ENCODE assay signal across 8 cellular contexts in genomic region chr14:23299558-23299957, GRCh38. TPM values are rescaled to one million over a fixed set of nuclear protein-coding genes. Genes with fewer than 3 reads are reported as not detected.
DNase-seq lines count a peak whose midpoint lies in the region; ATAC-seq and TF ChIP-seq lines count a peak whose summit lies in the region.

No MANE protein-coding gene starts in this region.

- H3K4me1 ChIP-seq in heart left ventricle (peaks cover 0 to 54% (median 35%) of the 10 kb centered on the region in 12 donors), Panc1 (ENCODE audit: control insufficient read depth, insufficient read depth, low read length) (peaks cover 10% of the 10 kb centered on the region), endodermal cell (ENCODE audit: control insufficient read depth, insufficient read depth, low read length) (no peaks in the 10 kb centered on the region), psoas muscle (peaks cover 27% of the 10 kb centered on the region)

- H3K27me3 ChIP-seq in heart left ventricle = no peaks in the 10 kb centered on the region
- H3K27me3 ChIP-seq in Panc1 (ENCODE audit: control insufficient read depth, insufficient read depth, low read length) = no peaks in the 10 kb centered on the region
- peaks cover 5% of the 10 kb centered on the region for H3K27me3 ChIP-seq in endodermal cell (ENCODE audit: control insufficient read depth, insufficient read depth, low read length, poor library complexity, severe bottlenecking)
- H3K27me3 ChIP-seq in psoas muscle (ENCODE audit: insufficient read depth in 3 of 3, low read length in 2 of 3) = no peaks in the 10 kb centered on the region

- in situ Hi-C loops in Panc1 (cut with HindIII; ENCODE audit: low pct_unique_long_range_greater_than_20kb, low sequenced_read_pairs) = no loop called here

- no TSS peak for BruUV-seq in Panc1 (replicated peaks; lab: Mats Ljungman, UMichigan)

- peak in 1 of 4 donors; percentile 17 for ATAC-seq in heart left ventricle
- ATAC-seq in Right ventricle myocardium superior (ENCODE audit: poor library complexity) = no peak
- ATAC-seq in Panc1 = no peak
- no peak for ATAC-seq in psoas muscle
- ATAC-seq in HG03354 (IDR thresholded peaks at IDR 0.05; ENCODE audit: poor library complexity, severe bottlenecking, unreplicated experiment) = no peak

- H3K36me3 ChIP-seq in heart left ventricle = peaks cover 0 to 35% (median 26%) of the 10 kb centered on the region in 9 donors
- no peaks in the 10 kb centered on the region for H3K36me3 ChIP-seq in Panc1 (ENCODE audit: control insufficient read depth, insufficient read depth, low read length)
- H3K36me3 ChIP-seq in endodermal cell (ENCODE audit: control insufficient read depth, insufficient read depth, low read length) = peaks cover 6% of the 10 kb centered on the region
- H3K36me3 ChIP-seq in psoas muscle (ENCODE audit: insufficient read depth in 1 of 2, low read depth in 1 of 2) = peaks cover 8 to 43% of the 10 kb centered on the region in 2 donors

- peaks cover 11% of the 10 kb centered on the region for H3K4me1 Mint-ChIP-seq in endodermal cell

- intact Hi-C loops in heart left ventricle (cut with DNase I) = loop anchor here in 5 of 10 donors (2.0 to 10.0 kb wide), 3 partner anchors 175 to 179 kb away; no protein-coding TSS in a partner anchor
- intact Hi-C loops in Right ventricle myocardium superior (cut with DNase I) = no loop called here
- intact Hi-C loops in Panc1 (cut with micrococcal nuclease; ENCODE audit: unreplicated experiment) = no loop called here
- intact Hi-C loops in psoas muscle (cut with DNase I) = loop anchor here (5.0 to 10.0 kb wide), 2 partner anchors 37 to 175 kb away; no protein-coding TSS in a partner anchor

- no peak overlapping the region for H3K9ac ChIP-seq in endodermal cell (ENCODE audit: extremely low read depth, low read length, poor library complexity, severe bottlenecking)

- peak overlapping the region in 4 of 12 donors; percentile 80 to 95 (median 85) for H3K4me3 ChIP-seq in heart left ventricle
- no peak overlapping the region for H3K4me3 ChIP-seq in Panc1 (ENCODE audit: low read depth in 2 of 2, low read length in 2 of 2)
- no peak overlapping the region for H3K4me3 ChIP-seq in endodermal cell (ENCODE audit: low read length)
- peak overlapping the region; percentile 78 for H3K4me3 ChIP-seq in psoas muscle

- TF ChIP-seq CTCF in heart left ventricle (IDR thresholded peaks at IDR 0.05) (peak in 5 of 12 donors; percentile 26 to 49 (median 31)), Panc1 (IDR thresholded peaks at IDR 0.05) (peak; percentile 36; the same call in 1 of the 2 replicates), endodermal cell (conservative IDR thresholded peaks at IDR 0.05) (peak; percentile 35), psoas muscle (IDR thresholded peaks at IDR 0.05) (peak; percentile 16)

- no peak overlapping the region for H3K4me3 Mint-ChIP-seq in endodermal cell

- no peak for TF ChIP-seq POLR2A in heart left ventricle (IDR thresholded peaks at IDR 0.05)

- peaks cover 3% of the 10 kb centered on the region for H3K36me3 Mint-ChIP-seq in endodermal cell (ENCODE audit: low read depth)

- CTCF ChIA-PET in Panc1 (lab: Charles Lee) = interaction anchor here (0.6 kb wide), 1 partner anchor 179 kb away, joined by 7 read pairs; no protein-coding TSS in a partner anchor

- no peak for DNase-seq in heart left ventricle
- DNase-seq in Right ventricle myocardium superior = no peak
- DNase-seq in Panc1 (ENCODE audit: low read depth, low spot score) = no peak
- no peak for DNase-seq in endodermal cell
- no peak for DNase-seq in psoas muscle
- DNase-seq in stimulated activated CD4-positive, alpha-beta T cell treated with anti-CD3 and anti-CD28 coated beads, Interleukin-2, amount 100 ng/mL, for 48 hours = no peak
- DNase-seq in activated CD4-positive, alpha-beta T cell treated with anti-CD3 and anti-CD28 coated beads, Interleukin-2, amount 50 U/mL, for 4 hours = no peak

- POLR2A ChIA-PET in Panc1 (lab: Charles Lee) = no interaction called here

- H3K27ac ChIP-seq in heart left ventricle (peak overlapping the region in 11 of 12 donors; percentile 95 to 100 (median 99)), Panc1 (ENCODE audit: low read length) (no peak overlapping the region), endodermal cell (ENCODE audit: low read depth, low read length) (no peak overlapping the region), psoas muscle (peak overlapping the region; percentile 93)

- H3K27me3 Mint-ChIP-seq in endodermal cell (ENCODE audit: insufficient read depth) = peaks cover 47% of the 10 kb centered on the region

- H3K27ac Mint-ChIP-seq in endodermal cell = no peak overlapping the region

- H3K9me3 ChIP-seq in heart left ventricle (no peaks in the 10 kb centered on the region), Panc1 (ENCODE audit: control insufficient read depth, insufficient read depth, low read depth, low read length) (no peaks in the 10 kb centered on the region), endodermal cell (ENCODE audit: control insufficient read depth, low read length) (no peaks in the 10 kb centered on the region), psoas muscle (no peaks in the 10 kb centered on the region)

- no peaks in the 10 kb centered on the region for H3K9me3 Mint-ChIP-seq in endodermal cell

RNA-seq across cellular contexts. Expression of gene PPP1R3E, which starts 3.1 kb away (rescaled TPM):
- total RNA-seq in heart left ventricle = 10 to 100 TPM in 2 of 9 donors, 1 to 10 TPM in 7; 2.9 to 11.4 (median 5.6) TPM
- polyA plus RNA-seq in heart left ventricle = 10 to 100 TPM in 1 of 2 donors, 1 to 10 TPM in 1; 2.1 to 10.1 TPM
- 6.7 TPM for total RNA-seq in Right ventricle myocardium superior
- 8.8 TPM for total RNA-seq in Panc1 (2021; ENCODE audit: unreplicated experiment)
- polyA plus RNA-seq in Panc1 (2012; ENCODE audit: insufficient read length) = 2.8 TPM
- total RNA-seq in endodermal cell = 1 to 10 TPM; 5.7 to 6.5 TPM
- 9.8 TPM for polyA plus RNA-seq in endodermal cell (2013, experiment 1 of 2)
- 9.6 TPM for polyA plus RNA-seq in endodermal cell (2013, experiment 2 of 2)
- 10 to 100 TPM in 2 of 4 donors, 1 to 10 TPM in 2; 6.4 to 15.2 (median 9.5) TPM for total RNA-seq in psoas muscle
- polyA plus RNA-seq in psoas muscle = 10 to 100 TPM in 1 of 3 donors, 1 to 10 TPM in 2; 5.6 to 23.1 (median 9.9) TPM

RNA-seq across cellular contexts. Expression of gene BCL2L2, which starts 7.1 kb away (rescaled TPM):
- total RNA-seq in heart left ventricle (10 to 100 TPM; 30.0 to 40.3 (median 36.7) TPM), Right ventricle myocardium superior (37.3 TPM), Panc1 (2021; ENCODE audit: unreplicated experiment) (18.9 TPM), endodermal cell (10 to 100 TPM; 21.9 to 29.5 TPM), psoas muscle (10 to 100 TPM; 17.8 to 30.2 (median 26.7) TPM)
- polyA plus RNA-seq in heart left ventricle (10 to 100 TPM; 16.6 to 52.9 TPM), psoas muscle (10 to 100 TPM; 12.1 to 23.8 (median 20.6) TPM)
- polyA plus RNA-seq in Panc1 (2012; ENCODE audit: insufficient read length) = 27.7 TPM
- 20.2 TPM for polyA plus RNA-seq in endodermal cell (2013, experiment 1 of 2)
- 15.5 TPM for polyA plus RNA-seq in endodermal cell (2013, experiment 2 of 2)

RNA-seq across cellular contexts. Expression of gene HOMEZ, which starts 13.6 kb away (rescaled TPM):
- total RNA-seq in heart left ventricle (10 to 100 TPM in 5 of 9 donors, 1 to 10 TPM in 4; 7.7 to 13.0 (median 10.0) TPM), Right ventricle myocardium superior (6.5 TPM), Panc1 (2021; ENCODE audit: unreplicated experiment) (7.6 TPM), endodermal cell (10 to 100 TPM; 23.8 to 32.0 TPM), psoas muscle (10 to 100 TPM in 2 of 4 donors, 1 to 10 TPM in 2; 6.3 to 13.4 (median 9.6) TPM)
- polyA plus RNA-seq in heart left ventricle (1 to 10 TPM; 6.2 to 9.2 TPM), psoas muscle (1 to 10 TPM; 3.5 to 4.8 (median 4.5) TPM)
- polyA plus RNA-seq in Panc1 (2012; ENCODE audit: insufficient read length) = 10.8 TPM
- polyA plus RNA-seq in endodermal cell (2013, experiment 1 of 2) = 16.6 TPM
- 15.4 TPM for polyA plus RNA-seq in endodermal cell (2013, experiment 2 of 2)

RNA-seq across cellular contexts. Expression of gene PABPN1, which starts 21.7 kb away (rescaled TPM):
- 10 to 100 TPM; 23.7 to 85.1 (median 62.5) TPM for total RNA-seq in heart left ventricle
- polyA plus RNA-seq in heart left ventricle = 100 to 1,000 TPM in 1 of 2 donors, 10 to 100 TPM in 1; 48.6 to 102 TPM
- 67.7 TPM for total RNA-seq in Right ventricle myocardium superior
- 159 TPM for total RNA-seq in Panc1 (2021; ENCODE audit: unreplicated experiment)
- polyA plus RNA-seq in Panc1 (2012; ENCODE audit: insufficient read length) = 138 TPM
- total RNA-seq in endodermal cell = 100 to 1,000 TPM; 293 TPM
- polyA plus RNA-seq in endodermal cell (2013, experiment 1 of 2) = 295 TPM
- polyA plus RNA-seq in endodermal cell (2013, experiment 2 of 2) = 251 TPM
- 10 to 100 TPM; 65.2 to 84.0 (median 79.6) TPM for total RNA-seq in psoas muscle
- polyA plus RNA-seq in psoas muscle = 100 to 1,000 TPM in 2 of 3 donors, 10 to 100 TPM in 1; 73.6 to 104 (median 102) TPM

RNA-seq across cellular contexts. Expression of gene SLC22A17, which starts 53.1 kb away (rescaled TPM):
- total RNA-seq in heart left ventricle (10 to 100 TPM in 4 of 9 donors, 1 to 10 TPM in 5; 8.5 to 14.9 (median 9.9) TPM), Right ventricle myocardium superior (10.3 TPM), Panc1 (2021; ENCODE audit: unreplicated experiment) (3.2 TPM), endodermal cell (10 to 100 TPM; 49.9 to 89.0 TPM), psoas muscle (1 to 10 TPM in 3 of 4 donors, under 1 TPM in 1; 0.95 to 6.3 (median 1.8) TPM)
- polyA plus RNA-seq in heart left ventricle (1 to 10 TPM; 7.2 to 9.7 TPM), psoas muscle (1 to 10 TPM; 1.1 to 1.4 (median 1.2) TPM)
- 3.3 TPM for polyA plus RNA-seq in Panc1 (2012; ENCODE audit: insufficient read length)
- polyA plus RNA-seq in endodermal cell (2013, experiment 1 of 2) = 90.3 TPM
- 82.1 TPM for polyA plus RNA-seq in endodermal cell (2013, experiment 2 of 2)

Comparison
In these comparisons a context has a peak if more than half of its experiments do, and no peak if none do; other contexts are left out.
1. H3K27ac ChIP-seq: peak in heart left ventricle (11 of 12) and psoas muscle (single experiment); none in Panc1 (single experiment) and endodermal cell (single experiment).
2. intact Hi-C loops: an anchor here in psoas muscle (5.0 to 10.0 kb wide); none called in Right ventricle myocardium superior and Panc1.